Comparison of ENCODE assay signal across 17 cellular contexts in the genomic region with DNA sequence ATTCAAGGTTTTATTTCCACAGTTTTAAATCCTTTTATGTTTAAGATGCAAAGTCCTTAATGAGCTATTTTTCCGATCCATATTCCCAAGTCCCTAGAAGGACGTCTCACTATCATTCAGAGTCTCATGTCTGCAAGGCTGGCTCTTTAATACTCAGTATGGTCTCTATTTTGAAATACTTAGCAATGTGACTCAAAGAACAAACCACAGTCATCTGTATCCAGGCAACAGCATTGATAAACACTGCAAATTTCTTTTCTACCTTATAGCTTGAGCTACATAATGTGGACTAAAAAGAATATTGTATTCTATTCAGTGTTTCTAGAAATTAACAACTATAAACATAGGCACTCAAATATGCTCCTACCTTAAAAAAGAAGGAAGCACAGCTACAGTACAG.
DNase-seq lines count a peak whose midpoint lies in the region; ATAC-seq and TF ChIP-seq lines count a peak whose summit lies in the region.
"Had no signal": no experiment of that assay in that cellular context is flagged by ENCODE, and none has a peak within 500 bp of the region (broad histone marks: within the 10 kb centered on the region; RNA-seq: fewer than 3 reads in every experiment).

No MANE protein-coding gene starts in this region.

- H3K79me2 ChIP-seq in osteoblast (ENCODE audit: insufficient read depth, low read length) (no peaks in the 10 kb centered on the region), OCI-LY7 (ENCODE audit: insufficient read depth, low read depth, low read length) (no peaks in the 10 kb centered on the region)

- intact Hi-C loops in OCI-LY7 (cut with micrococcal nuclease; ENCODE audit: unreplicated experiment), result no loop called here

- CTCF ChIA-PET in OCI-LY7 (lab: Charles Lee; ENCODE audit: unreplicated experiment), result no interaction called here

- H3K4me1 ChIP-seq in osteoblast (ENCODE audit: insufficient read depth, low read length) (peaks cover 5% of the 10 kb centered on the region), OCI-LY7 (ENCODE audit: insufficient read depth, low read length, poor library complexity, severe bottlenecking) (no peaks in the 10 kb centered on the region)
- H3K4me1 ChIP-seq: tibial nerve had no signal

- in situ Hi-C loops in SK-MEL-5 (cut with HindIII; ENCODE audit: low pct_unique_long_range_greater_than_20kb, low sequenced_read_pairs), result no loop called here

- TF ChIP-seq CTCF in fibroblast of mammary gland (conservative IDR thresholded peaks at IDR 0.05; ENCODE audit: control insufficient read depth, insufficient read depth, low read depth, low read length), result no peak
- no peak for TF ChIP-seq CTCF in osteoblast (IDR thresholded peaks at IDR 0.05; ENCODE audit: extremely low read depth, low read depth, low read length)
- TF ChIP-seq CTCF in OCI-LY7 (conservative IDR thresholded peaks at IDR 0.05; ENCODE audit: low read length), result no peak

- H3K36me3 ChIP-seq in osteoblast (ENCODE audit: insufficient read depth, low read length) (no peaks in the 10 kb centered on the region), OCI-LY7 (ENCODE audit: insufficient read depth, low read length) (no peaks in the 10 kb centered on the region)
- H3K36me3 ChIP-seq: cardiac muscle cell, tibial nerve had no signal

- no peaks in the 10 kb centered on the region for H4K20me1 ChIP-seq in osteoblast (ENCODE audit: insufficient read depth, low read length)
- H4K20me1 ChIP-seq in OCI-LY7 (ENCODE audit: insufficient read depth, low read length), result no peaks in the 10 kb centered on the region

- H3K4me3 ChIP-seq in fibroblast of mammary gland (ENCODE audit: control insufficient read depth, low read depth, low read length), result no peak overlapping the region
- H3K4me3 ChIP-seq in osteoblast (ENCODE audit: insufficient read depth, low read length), result no peak overlapping the region
- no peak overlapping the region for H3K4me3 ChIP-seq in OCI-LY7 (ENCODE audit: low read depth, low read length, poor library complexity, severe bottlenecking)
- H3K4me3 ChIP-seq: cardiac muscle cell, GM23338, tibial nerve had no signal

- no peaks in the 10 kb centered on the region for H3K9me2 ChIP-seq in OCI-LY7 (ENCODE audit: insufficient read depth, low read length)

- peak; percentile 40 for DNase-seq in ELR (ENCODE audit: low read depth)
- DNase-seq in SK-MEL-5 (ENCODE audit: low read depth, low spot score), result peak; percentile 40
- peak; percentile 73 for DNase-seq in fibroblast of mammary gland (ENCODE audit: low read depth)
- DNase-seq in osteoblast (ENCODE audit: insufficient read length, low spot score, missing footprints), result peak; percentile 21
- no peak for DNase-seq in NCI-H510A treated with DMSO at 0.1 percent for 48 hours (lab: John Stamatoyannopoulos, UW)
- no peak for DNase-seq in OCI-LY7 (ENCODE audit: low spot score)
- no peak for DNase-seq in A172 (ENCODE audit: low spot score)
- DNase-seq: effector memory CD8-positive, alpha-beta T cell; natural killer cell; NCI-H526 treated with DMSO at 0.1 percent for 48 hours; stimulated activated CD4-positive, alpha-beta T cell treated with anti-CD3 and anti-CD28 coated beads, Interleukin-1b, Interleukin-23, amount 100 ng/mL, for 48 hours; stimulated activated CD8-positive, alpha-beta memory T cell treated with anti-CD3 and anti-CD28 coated beads, Interleukin-4, amount 100 ng/mL, for 48 hours had no signal

- no peaks in the 10 kb centered on the region for H3K27me3 ChIP-seq in osteoblast (ENCODE audit: insufficient read depth, low read length)
- H3K27me3 ChIP-seq: cardiac muscle cell, tibial nerve had no signal

- peak overlapping the region; percentile 44 for H3K4me2 ChIP-seq in osteoblast (ENCODE audit: insufficient read depth, low read length)
- no peak overlapping the region for H3K4me2 ChIP-seq in OCI-LY7 (ENCODE audit: low read length)
- H3K4me2 ChIP-seq: GM23338 had no signal

- no TSS peak for BruUV-seq in OCI-LY7 (replicated peaks; lab: Mats Ljungman, UMichigan)

- ATAC-seq in GM21717 (IDR thresholded peaks at IDR 0.05; ENCODE audit: unreplicated experiment), result no peak
- ATAC-seq: effector memory CD8-positive, alpha-beta T cell; GM23338; natural killer cell; WTC11 had no signal

- POLR2A ChIA-PET in OCI-LY7 (lab: Charles Lee), result interaction anchor here (0.5 to 0.7 kb wide), 3 partner anchors 16 to 210 kb away, joined by 3 to 4 read pairs (median 4); no protein-coding TSS in a partner anchor

- H3K9me3 ChIP-seq in osteoblast (ENCODE audit: low read depth, low read length) (no peaks in the 10 kb centered on the region), OCI-LY7 (ENCODE audit: low read length) (no peaks in the 10 kb centered on the region)
- H3K9me3 ChIP-seq: tibial nerve had no signal

- peak overlapping the region; percentile 34 for H2AFZ ChIP-seq in osteoblast (ENCODE audit: low read length)
- H2AFZ ChIP-seq in OCI-LY7 (ENCODE audit: low read length), result no peak overlapping the region
- H2AFZ ChIP-seq: GM23338 had no signal

- H3K27ac ChIP-seq in osteoblast (ENCODE audit: low read depth, low read length) (peak overlapping the region; percentile 20), OCI-LY7 (ENCODE audit: low read depth, low read length, poor library complexity, severe bottlenecking) (no peak overlapping the region)
- H3K27ac ChIP-seq: cardiac muscle cell, tibial nerve had no signal

Comparison
In these comparisons a context has a peak if more than half of its experiments do, and no peak if none do; other contexts are left out.
1. DNase-seq: peak in ELR (single experiment), SK-MEL-5 (single experiment), fibroblast of mammary gland (single experiment) and osteoblast (single experiment); none in NCI-H510A treated with DMSO at 0.1 percent for 48 hours (single experiment), OCI-LY7 (single experiment) and A172 (single experiment).